In the genomic region with DNA sequence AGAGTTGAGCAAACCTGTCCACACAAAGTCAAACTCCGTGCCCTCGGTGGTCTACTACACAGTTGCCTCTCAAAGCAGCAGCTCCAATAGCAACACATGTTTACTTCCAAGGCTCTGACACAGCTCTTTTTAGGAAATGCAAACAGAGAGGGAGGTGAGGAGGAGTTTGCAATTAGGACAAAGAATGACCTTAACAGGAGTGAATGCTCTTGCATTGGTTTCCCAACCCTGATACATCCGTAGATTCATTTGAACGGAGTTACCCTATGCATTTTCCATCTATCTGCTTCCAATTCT, we compare ENCODE assay signal across 2 cellular contexts.
TF ChIP-seq lines count a peak whose summit lies in the region.

No MANE protein-coding gene starts in this region.

TF ChIP-seq in GM23338, 12 proteins besides CTCF, POLR2A, EP300 and RAD21:
- TF ChIP-seq EZH2phosphoT487 (IDR thresholded peaks at IDR 0.05; ENCODE audit: unreplicated experiment): no peak

TF ChIP-seq in H1, 55 proteins besides CTCF, POLR2A, EP300 and RAD21:
- TF ChIP-seq TAF1 (IDR thresholded peaks at IDR 0.05; ENCODE audit: low read depth, low read length) (no peak), TCF12 (IDR thresholded peaks at IDR 0.05; ENCODE audit: low read depth, low read length) (no peak), GTF2F1 (IDR thresholded peaks at IDR 0.05; ENCODE audit: borderline replicate concordance, low read depth, low read length) (no peak), SP4 (IDR thresholded peaks at IDR 0.05; ENCODE audit: low read length) (no peak), BRCA1 (IDR thresholded peaks at IDR 0.05; ENCODE audit: low read depth, low read length) (no peak), POLR2AphosphoS5 (IDR thresholded peaks at IDR 0.05; ENCODE audit: low read depth, low read length) (no peak), NRF1 (IDR thresholded peaks at IDR 0.05; ENCODE audit: low read depth, low read length) (no peak), CTBP2 (IDR thresholded peaks at IDR 0.05; ENCODE audit: borderline replicate concordance, insufficient read depth, insufficient read length, low read length) (no peak), EZH2 (IDR thresholded peaks at IDR 0.05; ENCODE audit: low read depth, low read length, severe bottlenecking) (no peak), FOSL1 (IDR thresholded peaks at IDR 0.05; ENCODE audit: insufficient read depth, low read depth, low read length) (no peak)
- TF ChIP-seq, protein P1, sequence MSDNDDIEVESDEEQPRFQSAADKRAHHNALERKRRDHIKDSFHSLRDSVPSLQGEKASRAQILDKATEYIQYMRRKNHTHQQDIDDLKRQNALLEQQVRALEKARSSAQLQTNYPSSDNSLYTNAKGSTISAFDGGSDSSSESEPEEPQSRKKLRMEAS (IDR thresholded peaks at IDR 0.05): no peak
